Comparison of ENCODE assay signal across 8 cellular contexts in genomic region chr1:64471218-64471719, GRCh38. TPM values are rescaled to one million over a fixed set of nuclear protein-coding genes. Genes with fewer than 3 reads are reported as not detected.
DNase-seq lines count a peak whose midpoint lies in the region; ATAC-seq and TF ChIP-seq lines count a peak whose summit lies in the region.

No MANE protein-coding gene starts in this region.

- H3K4me1 ChIP-seq in mesendoderm (ENCODE audit: control insufficient read depth, low read depth, low read length) (peaks cover 23% of the 10 kb centered on the region), tibial nerve (peaks cover 0 to 31% (median 4%) of the 10 kb centered on the region in 4 donors)

- TF ChIP-seq POLR2A in tibial nerve (IDR thresholded peaks at IDR 0.05), result no peak

- H3K27me3 ChIP-seq in mesendoderm (ENCODE audit: insufficient read depth, low read length, poor library complexity) (no peaks in the 10 kb centered on the region), tibial nerve (peaks cover 0 to 38% of the 10 kb centered on the region in 2 donors)

- peak overlapping the region; percentile 93 for H3K4me3 ChIP-seq in SK-N-MC
- H3K4me3 ChIP-seq in mesendoderm (ENCODE audit: low read length), result peak overlapping the region; percentile 96
- peak overlapping the region; percentile 43 to 83 (median 59) for H3K4me3 ChIP-seq in tibial nerve

- H3K36me3 Mint-ChIP-seq in effector memory CD8-positive, alpha-beta T cell (ENCODE audit: insufficient read depth), result peaks cover 3% of the 10 kb centered on the region

- peak overlapping the region; percentile 2 for H2BK120ac ChIP-seq in mesendoderm (ENCODE audit: low read depth, low read length)

- no peak overlapping the region for H2BK15ac ChIP-seq in mesendoderm (replicated peaks; ENCODE audit: low read depth)

- peak overlapping the region; percentile 80 for H3K4me2 ChIP-seq in mesendoderm (ENCODE audit: low read length)

- H3K23ac ChIP-seq in mesendoderm (ENCODE audit: low read length), result peak overlapping the region; percentile 98

- H3K56ac ChIP-seq in mesendoderm (ENCODE audit: low read length), result peak overlapping the region; percentile 97

- peaks cover 60 to 81% of the 10 kb centered on the region in 2 donors for H3K27me3 Mint-ChIP-seq in effector memory CD8-positive, alpha-beta T cell

- peak overlapping the region; percentile 93 for H2BK5ac ChIP-seq in mesendoderm (ENCODE audit: low read length)

- peaks cover 6 to 8% of the 10 kb centered on the region in 2 donors for H3K4me1 Mint-ChIP-seq in effector memory CD8-positive, alpha-beta T cell (ENCODE audit: low read depth in 2 of 2)

- DNase-seq in NCI-H1417 (lab: John Stamatoyannopoulos, UW) (peak in 2 of 3 experiments; percentile 51 to 65), NCI-H1417 treated with DMSO at 0.1 percent for 48 hours (lab: John Stamatoyannopoulos, UW) (no peak), SK-N-MC (ENCODE audit: low read depth, low spot score) (no peak), mesendoderm (peak; percentile 74), tibial nerve (ENCODE audit: low spot score in 2 of 2) (no peak), NCI-H128 (lab: John Stamatoyannopoulos, UW; ENCODE audit: unreplicated experiment) (no peak)
- DNase-seq in effector memory CD8-positive, alpha-beta T cell, result no peak

- peak overlapping the region; percentile 43 for H3K4ac ChIP-seq in mesendoderm (ENCODE audit: low read depth, low read length)

- no peak overlapping the region for H2AK5ac ChIP-seq in mesendoderm (ENCODE audit: low read length)

- H3K27ac Mint-ChIP-seq in effector memory CD8-positive, alpha-beta T cell, result no peak overlapping the region

- no peak for ATAC-seq in effector memory CD8-positive, alpha-beta T cell (replicated peaks)
- ATAC-seq in GM18907 (IDR thresholded peaks at IDR 0.05; ENCODE audit: unreplicated experiment), result no peak

- H3K36me3 ChIP-seq in SK-N-MC (ENCODE audit: insufficient read depth, low read length) (no peaks in the 10 kb centered on the region), mesendoderm (ENCODE audit: control insufficient read depth, insufficient read depth, low read length) (no peaks in the 10 kb centered on the region), tibial nerve (no peaks in the 10 kb centered on the region)

- no peak overlapping the region for H4K5ac ChIP-seq in mesendoderm (ENCODE audit: low read length)

- H3K9me3 Mint-ChIP-seq in effector memory CD8-positive, alpha-beta T cell, result no peaks in the 10 kb centered on the region

- H3K9me3 ChIP-seq in SK-N-MC (ENCODE audit: low read depth, low read length), result no peaks in the 10 kb centered on the region
- H3K9me3 ChIP-seq in tibial nerve, result no peaks in the 10 kb centered on the region

- H3K18ac ChIP-seq in mesendoderm (ENCODE audit: low read length), result peak overlapping the region; percentile 97

- no peak overlapping the region for H4K8ac ChIP-seq in mesendoderm (ENCODE audit: low read depth, low read length)

- H3K79me1 ChIP-seq in mesendoderm (ENCODE audit: low read length), result peaks cover 15% of the 10 kb centered on the region

- no CpG with 5 or more reads among the region's 35 CpGs for WGBS in mesendoderm (ENCODE audit: extremely low coverage, insufficient coverage, low lambda C conversion rate)
- WGBS in tibial nerve, 2 donors, result 2 to 4% methylated on average over 35 of the region's 35 CpGs

- TF ChIP-seq CTCF in tibial nerve (IDR thresholded peaks at IDR 0.05), result no peak

- TF ChIP-seq EP300 in tibial nerve (IDR thresholded peaks at IDR 0.05), result no peak

- H3K27ac ChIP-seq in SK-N-MC, result no peak overlapping the region
- peak overlapping the region; percentile 86 for H3K27ac ChIP-seq in mesendoderm (ENCODE audit: low read depth, low read length)
- peak overlapping the region in 2 of 4 donors; percentile 28 to 82 for H3K27ac ChIP-seq in tibial nerve

- H3K9ac ChIP-seq in SK-N-MC (ENCODE audit: insufficient read length), result peak overlapping the region; percentile 84
- H3K9ac ChIP-seq in mesendoderm (ENCODE audit: low read length), result peak overlapping the region; percentile 90

- peaks cover 44% of the 10 kb centered on the region for H3K79me2 ChIP-seq in mesendoderm (ENCODE audit: control insufficient read depth, insufficient read depth, low read length)

- H3K4me3 Mint-ChIP-seq in effector memory CD8-positive, alpha-beta T cell, result peak overlapping the region; percentile 63 to 72

RNA-seq across cellular contexts. Expression of gene CACHD1, which starts 1.3 kb away (rescaled TPM):
- 40.3 TPM for polyA plus RNA-seq in mesendoderm (2013, experiment 1 of 2)
- polyA plus RNA-seq in mesendoderm (2013, experiment 2 of 2), result 39.6 TPM
- 10 to 100 TPM in 2 of 4 donors, 1 to 10 TPM in 2; 7.4 to 15.9 (median 10.0) TPM for total RNA-seq in tibial nerve

Comparison
In these comparisons a context has a peak if more than half of its experiments do, and no peak if none do; other contexts are left out.
1. DNase-seq: peak in NCI-H1417 (2 of 3) and mesendoderm (single experiment); none in NCI-H1417 treated with DMSO at 0.1 percent for 48 hours (single experiment), SK-N-MC (single experiment), effector memory CD8-positive, alpha-beta T cell (0 of 3), tibial nerve (0 of 2) and NCI-H128 (single experiment).
2. Peak in every context shown above with its lines, with median percentiles within 50 percentile points of each other: H3K4me3 ChIP-seq.